1 cellular context compared by ENCODE assay signal in genomic region chr20:3815703-3816315, GRCh38.
TF ChIP-seq lines count a peak whose summit lies in the region.

No MANE protein-coding gene starts in this region.

TF ChIP-seq in GM23338, 12 proteins besides CTCF, POLR2A, EP300 and RAD21:
- TF ChIP-seq EZH2 (IDR thresholded peaks at IDR 0.05; ENCODE audit: low read depth, unreplicated experiment) (no peak), POLR2AphosphoS5 (IDR thresholded peaks at IDR 0.05; ENCODE audit: low read depth) (no peak)
